Comparison of ENCODE assay signal across 9 cellular contexts in the genomic region with DNA sequence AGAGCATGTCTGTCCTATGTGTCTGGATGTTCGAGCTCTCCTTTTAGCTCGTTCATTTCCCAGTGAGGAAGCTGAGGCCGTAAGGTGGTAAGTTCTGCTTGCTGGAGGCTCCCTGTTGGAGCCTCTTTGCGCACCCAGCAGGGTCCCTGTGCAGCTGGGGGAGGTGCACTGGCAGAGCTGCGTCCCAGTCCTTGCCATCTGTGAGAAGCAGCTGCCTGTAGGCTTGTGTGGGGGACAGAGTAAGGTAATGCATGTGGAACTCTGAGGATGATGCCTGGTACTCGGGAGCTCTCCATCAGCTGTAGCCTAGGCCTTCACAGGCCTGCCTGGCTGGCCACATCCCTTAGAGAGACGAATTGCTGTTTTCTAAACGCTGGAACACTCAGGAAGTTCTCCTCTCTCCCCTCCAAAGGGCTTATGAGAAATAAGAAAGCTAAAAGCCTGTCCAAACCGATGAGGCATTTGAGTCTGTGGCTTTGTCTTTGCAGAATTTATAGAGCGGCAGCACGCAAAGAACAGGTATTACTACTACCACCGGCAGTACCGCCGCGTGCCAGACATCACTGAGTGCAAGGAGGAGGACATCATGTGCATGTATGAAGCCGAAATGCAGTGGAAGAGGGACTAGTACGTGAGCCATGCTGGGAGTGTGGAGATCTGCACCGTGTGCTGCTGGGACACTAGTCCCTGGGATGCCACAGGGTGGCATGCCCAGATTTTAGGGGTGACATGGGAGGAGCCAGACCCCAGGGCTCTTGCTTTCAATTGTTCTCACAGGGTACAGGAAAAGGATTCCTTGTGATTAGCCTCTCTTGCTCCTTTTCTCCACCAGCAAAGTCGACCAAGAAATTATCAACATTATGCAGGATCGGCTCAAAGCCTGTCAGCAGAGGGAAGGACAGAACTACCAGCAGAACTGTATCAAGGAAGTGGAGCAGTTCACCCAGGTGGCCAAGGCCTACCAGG. TPM values are rescaled to one million over a fixed set of nuclear protein-coding genes. Genes with fewer than 3 reads are reported as not detected.
DNase-seq lines count a peak whose midpoint lies in the region; ATAC-seq and TF ChIP-seq lines count a peak whose summit lies in the region.
"Had no signal": no experiment of that assay in that cellular context is flagged by ENCODE, and none has a peak within 500 bp of the region (broad histone marks: within the 10 kb centered on the region; RNA-seq: fewer than 3 reads in every experiment).

No MANE protein-coding gene starts in this region.

- no peak for TF ChIP-seq EP300 in SK-N-SH (IDR thresholded peaks at IDR 0.05; ENCODE audit: borderline replicate concordance in 1 of 2, low read depth in 1 of 2, low read length in 1 of 2)

- H2AFZ ChIP-seq in SK-N-SH (ENCODE audit: low read depth) (no peak overlapping the region), neuronal stem cell (ENCODE audit: low read length) (no peak overlapping the region)

- TF ChIP-seq CTCF in SK-N-SH (IDR thresholded peaks at IDR 0.05) (no peak), chondrocyte (IDR thresholded peaks at IDR 0.05) (no peak)

- peaks cover 50% of the 10 kb centered on the region for H3K4me1 Mint-ChIP-seq in chondrocyte (ENCODE audit: low read depth)

- no peak overlapping the region for H3K14ac ChIP-seq in neuronal stem cell (ENCODE audit: low read length)

- ATAC-seq in GM21786 (IDR thresholded peaks at IDR 0.05; ENCODE audit: unreplicated experiment), result no peak

- no peak overlapping the region for H2BK15ac ChIP-seq in neuronal stem cell (ENCODE audit: low read length)

- peaks cover 38% of the 10 kb centered on the region for H4K20me1 ChIP-seq in SK-N-SH (ENCODE audit: insufficient read depth)

- H3K79me2 ChIP-seq in SK-N-SH (ENCODE audit: insufficient read depth), result peaks cover 61% of the 10 kb centered on the region

- H3K36me3 ChIP-seq in HUES64 (ENCODE audit: insufficient read depth, low read length) (peaks cover 33% of the 10 kb centered on the region), SK-N-SH (replicated peaks in 1 of 2; ENCODE audit: control insufficient read depth in 1 of 2, insufficient read depth in 2 of 2, low read length in 1 of 2) (peaks cover 19 to 24% of the 10 kb centered on the region in 2 experiments), neuronal stem cell (replicated peaks in 1 of 2; ENCODE audit: control insufficient read depth in 2 of 2, insufficient read depth in 2 of 2, low read length in 2 of 2) (peaks cover 18 to 36% of the 10 kb centered on the region in 2 donors)

- no peak overlapping the region for H4K91ac ChIP-seq in neuronal stem cell (ENCODE audit: low read depth, low read length, poor library complexity)

- H3K36me3 Mint-ChIP-seq in chondrocyte (ENCODE audit: low read depth), result peaks cover 15% of the 10 kb centered on the region

- H3K27ac Mint-ChIP-seq in chondrocyte (ENCODE audit: unreplicated experiment), result peak overlapping the region; percentile 96

- no peaks in the 10 kb centered on the region for H3K9me2 ChIP-seq in SK-N-SH

- DNase-seq in DMS 273 (lab: John Stamatoyannopoulos, UW; ENCODE audit: unreplicated experiment) (peak; percentile 96), SK-N-SH (no peak), chondrocyte (ENCODE audit: low spot score) (no peak), neuronal stem cell (ENCODE audit: low spot score) (no peak), ecto neural progenitor cell (ENCODE audit: low spot score) (no peak), middle frontal gyrus (ENCODE audit: extremely low spot score, low spot score) (no peak)

- H3K4ac ChIP-seq in neuronal stem cell (ENCODE audit: low read length), result no peak overlapping the region

- H2BK5ac ChIP-seq in neuronal stem cell (ENCODE audit: low read length), result no peak overlapping the region

- WGBS in HUES64, result 51% methylated on average over 20 of the region's 20 CpGs
- 31% methylated on average over 18 of the region's 20 CpGs for WGBS in SK-N-SH (ENCODE audit: low lambda C conversion rate)
- WGBS in neuronal stem cell (ENCODE audit: extremely low coverage in 2 of 2, insufficient read length in 2 of 2, insufficient replicate concordance in 1 of 2), 2 donors, result no CpG with 5 or more reads among the region's 20 CpGs

- H2BK12ac ChIP-seq in neuronal stem cell (ENCODE audit: low read length), result no peak overlapping the region

- H3K4me2 ChIP-seq in SK-N-SH, result peak overlapping the region; percentile 76
- no peak overlapping the region for H3K4me2 ChIP-seq in neuronal stem cell (ENCODE audit: insufficient read depth, low read length, poor library complexity, severe bottlenecking)

- H3K79me1 ChIP-seq in neuronal stem cell (ENCODE audit: low read depth, low read length), result peaks cover 17% of the 10 kb centered on the region

- peak overlapping the region; percentile 14; the same call in 1 of the 2 replicates for H3K27ac ChIP-seq in HUES64 (ENCODE audit: low read depth, low read length)
- H3K27ac ChIP-seq in SK-N-SH (ENCODE audit: low read depth in 2 of 2, low read length in 1 of 2), result peak overlapping the region; percentile 28 to 67
- H3K27ac ChIP-seq in neuronal stem cell (replicated peaks; ENCODE audit: low read length), result peak overlapping the region; percentile 18

- H3K27me3 ChIP-seq in HUES64 (ENCODE audit: insufficient read depth, low read length), result no peaks in the 10 kb centered on the region
- no peaks in the 10 kb centered on the region for H3K27me3 ChIP-seq in SK-N-SH (ENCODE audit: insufficient read depth)
- no peaks in the 10 kb centered on the region for H3K27me3 ChIP-seq in neuronal stem cell (ENCODE audit: control insufficient read depth in 3 of 3, insufficient read depth in 3 of 3, low read depth in 1 of 3, low read length in 3 of 3)

- no peaks in the 10 kb centered on the region for H3K9me3 Mint-ChIP-seq in chondrocyte (ENCODE audit: low read depth)

- POLR2A ChIA-PET in SK-N-SH (lab: Yijun Ruan, JAX), result interaction anchor here (0.7 to 2.6 kb wide), 5 partner anchors 10 to 86 kb away, joined by 3 to 10 read pairs (median 5); partner anchors contain the start of genes MSRB1, NTHL1 and TSC2

- H3K9me3 ChIP-seq in HUES64 (ENCODE audit: insufficient read depth, low read depth, low read length), result no peaks in the 10 kb centered on the region
- no peaks in the 10 kb centered on the region for H3K9me3 ChIP-seq in SK-N-SH
- H3K9me3 ChIP-seq in neuronal stem cell (replicated peaks in 1 of 2; ENCODE audit: control insufficient read depth in 2 of 2, insufficient read depth in 1 of 2, low read depth in 1 of 2, low read length in 2 of 2), result no peaks in the 10 kb centered on the region

- H3K23ac ChIP-seq in neuronal stem cell (ENCODE audit: low read depth, low read length, poor library complexity), result peak overlapping the region; percentile 26

- H3K9ac ChIP-seq in HUES64 (ENCODE audit: low read depth, low read length) (peak overlapping the region; percentile 96), SK-N-SH (peak overlapping the region; percentile 89; the same call in 1 of the 2 replicates), neuronal stem cell (ENCODE audit: low read depth, low read length, poor library complexity) (peak overlapping the region; percentile 18)

- H2AK5ac ChIP-seq in neuronal stem cell (ENCODE audit: low read depth, low read length), result no peak overlapping the region

- CTCF ChIA-PET in SK-N-SH (lab: Yijun Ruan, JAX), result interaction anchor here (0.8 to 1.8 kb wide), 5 partner anchors 31 to 97 kb away, joined by 3 to 6 read pairs (median 4); partner anchors contain the start of gene MEIOB

- H3K4me3 Mint-ChIP-seq in chondrocyte (ENCODE audit: unreplicated experiment), result peak overlapping the region; percentile 97

- H3K4me3 ChIP-seq in HUES64 (ENCODE audit: low read length), result peak overlapping the region; percentile 96
- peak overlapping the region; percentile 58 to 86 for H3K4me3 ChIP-seq in SK-N-SH (ENCODE audit: low read depth in 2 of 2, low read length in 1 of 2)
- H3K4me3 ChIP-seq in neuronal stem cell (ENCODE audit: low read length in 2 of 2), result peak overlapping the region in 1 of 2 donors; percentile 77

- TF ChIP-seq RAD21 in SK-N-SH (IDR thresholded peaks at IDR 0.05; ENCODE audit: low read length), result no peak

- no peak overlapping the region for H2BK120ac ChIP-seq in neuronal stem cell (ENCODE audit: low read depth, low read length)

- H3K27me3 Mint-ChIP-seq in chondrocyte (ENCODE audit: low read depth), result no peaks in the 10 kb centered on the region

- H3K4me1 ChIP-seq in HUES64 (ENCODE audit: insufficient read depth, low read length), result peaks cover 4% of the 10 kb centered on the region
- H3K4me1 ChIP-seq in SK-N-SH (ENCODE audit: control insufficient read depth in 1 of 2, insufficient read depth in 2 of 2, low read depth in 1 of 2, low read length in 1 of 2), result peaks cover 0 to 46% of the 10 kb centered on the region in 2 experiments; a peak in 1 of 4 replicates
- peaks cover 13 to 14% of the 10 kb centered on the region in 2 donors for H3K4me1 ChIP-seq in neuronal stem cell (ENCODE audit: control insufficient read depth in 2 of 2, insufficient read depth in 1 of 2, low read depth in 1 of 2, low read length in 2 of 2)

- H3K18ac ChIP-seq in neuronal stem cell (ENCODE audit: low read length), result no peak overlapping the region

- peaks cover 36% of the 10 kb centered on the region for H3F3A ChIP-seq in SK-N-SH (replicated peaks; ENCODE audit: insufficient read depth)

- no peak overlapping the region for H4K8ac ChIP-seq in neuronal stem cell (ENCODE audit: low read depth, low read length)

RNA-seq across cellular contexts. Expression of gene NDUFB10, which starts 1.6 kb away (rescaled TPM):
- 176 TPM for polyA plus RNA-seq in HUES64 (2013, experiment 1 of 2)
- polyA plus RNA-seq in HUES64 (2013, experiment 2 of 2), result 181 TPM
- polyA plus RNA-seq in SK-N-SH (2012; rRNA removed), result 251 and 468 TPM in 2 replicates
- polyA plus RNA-seq in SK-N-SH (2012; cell fraction: cytosol; rRNA removed), result 286 and 324 TPM in 2 replicates
- 116 and 213 TPM in 2 replicates for polyA plus RNA-seq in SK-N-SH (2012; cell fraction: nucleus; rRNA removed)
- total RNA-seq in chondrocyte, result 97.9 to 131 TPM (median 110 TPM) in 3 replicates
- 135 TPM for polyA plus RNA-seq in neuronal stem cell (2013, experiment 1 of 2)
- 129 TPM for polyA plus RNA-seq in neuronal stem cell (2013, experiment 2 of 2)

RNA-seq across cellular contexts. Expression of gene RPS2, which starts 3.7 kb away (rescaled TPM):
- 4,246 TPM for polyA plus RNA-seq in HUES64 (2013, experiment 1 of 2)
- 4,382 TPM for polyA plus RNA-seq in HUES64 (2013, experiment 2 of 2)
- polyA plus RNA-seq in SK-N-SH (2012; rRNA removed), result 4,622 and 6,384 TPM in 2 replicates
- polyA plus RNA-seq in SK-N-SH (2012; cell fraction: cytosol; rRNA removed), result 3,333 and 4,601 TPM in 2 replicates
- polyA plus RNA-seq in SK-N-SH (2012; cell fraction: nucleus; rRNA removed), result 1,948 and 2,502 TPM in 2 replicates
- 1,605 to 1,878 TPM (median 1,662 TPM) in 3 replicates for total RNA-seq in chondrocyte
- 7,109 TPM for polyA plus RNA-seq in neuronal stem cell (2013, experiment 1 of 2)
- polyA plus RNA-seq in neuronal stem cell (2013, experiment 2 of 2), result 6,979 TPM

RNA-seq across cellular contexts. Expression of gene RNF151, which starts 5.7 kb away (rescaled TPM):
- not detected for polyA plus RNA-seq in HUES64 (2013, experiment 1 of 2)
- polyA plus RNA-seq in HUES64 (2013, experiment 2 of 2), result not detected
- 0.07 TPM in 1 of 2 replicates, not detected in the other for polyA plus RNA-seq in SK-N-SH (2012; rRNA removed)
- not detected in 2 replicates for polyA plus RNA-seq in SK-N-SH (2012; cell fraction: cytosol; rRNA removed)
- 0.23 and 0.88 TPM in 2 replicates for polyA plus RNA-seq in SK-N-SH (2012; cell fraction: nucleus; rRNA removed)
- total RNA-seq in chondrocyte, result not detected in 3 replicates
- polyA plus RNA-seq in neuronal stem cell (2013, experiment 1 of 2), result not detected
- polyA plus RNA-seq in neuronal stem cell (2013, experiment 2 of 2), result not detected
- total RNA-seq: activated CD8-positive, alpha-beta memory T cell treated with anti-CD3 and anti-CD28 coated beads for 36 hours had no signal

RNA-seq across cellular contexts. Expression of gene RPL3L, which starts 6.5 kb away (rescaled TPM):
- polyA plus RNA-seq in HUES64 (2013, experiment 1 of 2), result 0.10 TPM
- polyA plus RNA-seq in HUES64 (2013, experiment 2 of 2), result 0.51 TPM
- not detected in 2 replicates for polyA plus RNA-seq in SK-N-SH (2012; rRNA removed)
- not detected in 2 replicates for polyA plus RNA-seq in SK-N-SH (2012; cell fraction: cytosol; rRNA removed)
- polyA plus RNA-seq in SK-N-SH (2012; cell fraction: nucleus; rRNA removed), result not detected in 2 replicates
- total RNA-seq in chondrocyte, result not detected in 3 replicates
- 0.06 TPM for polyA plus RNA-seq in neuronal stem cell (2013, experiment 1 of 2)
- 0.04 TPM for polyA plus RNA-seq in neuronal stem cell (2013, experiment 2 of 2)

RNA-seq across cellular contexts. Expression of gene TBL3, which starts 10.9 kb away (rescaled TPM):
- 44.1 TPM for polyA plus RNA-seq in HUES64 (2013, experiment 1 of 2)
- 45.6 TPM for polyA plus RNA-seq in HUES64 (2013, experiment 2 of 2)
- 36.7 and 37.1 TPM in 2 replicates for polyA plus RNA-seq in SK-N-SH (2012; rRNA removed)
- 9.7 and 21.1 TPM in 2 replicates for polyA plus RNA-seq in SK-N-SH (2012; cell fraction: cytosol; rRNA removed)
- polyA plus RNA-seq in SK-N-SH (2012; cell fraction: nucleus; rRNA removed), result 91.7 and 142 TPM in 2 replicates
- 20.9 to 40.1 TPM (median 21.6 TPM) in 3 replicates for total RNA-seq in chondrocyte
- 20.3 TPM for polyA plus RNA-seq in neuronal stem cell (2013, experiment 1 of 2)
- 19.7 TPM for polyA plus RNA-seq in neuronal stem cell (2013, experiment 2 of 2)

Comparison
In these comparisons a context has a peak if more than half of its experiments do, and no peak if none do; other contexts are left out.
1. H3K9ac ChIP-seq: peak in every context shown above with its lines; median percentile 96 in HUES64; 89 in SK-N-SH; 18 in neuronal stem cell.